15 cellular contexts compared by ENCODE assay signal in genomic region chr11:10379022-10379421, GRCh38.
DNase-seq lines count a peak whose midpoint lies in the region; ATAC-seq, FAIRE-seq and TF ChIP-seq lines count a peak whose summit lies in the region.
"Had no signal": no experiment of that assay in that cellular context is flagged by ENCODE, and none has a peak within 500 bp of the region (broad histone marks: within the 10 kb centered on the region; RNA-seq: fewer than 3 reads in every experiment).

No MANE protein-coding gene starts in this region.

- TF ChIP-seq CTCF in left ventricle myocardium inferior (IDR thresholded peaks at IDR 0.05; ENCODE audit: borderline replicate concordance) = no peak

- intact Hi-C loops in left ventricle myocardium superior (cut with micrococcal nuclease) = no loop called here
- intact Hi-C loops in left ventricle myocardium inferior (cut with micrococcal nuclease) = no loop called here

- H3K4me3 ChIP-seq in left ventricle myocardium inferior = no peak overlapping the region
- H3K4me3 ChIP-seq: SK-N-MC had no signal

- peak; percentile 51 for ATAC-seq in left ventricle myocardium superior
- ATAC-seq in GM18867 (IDR thresholded peaks at IDR 0.05; ENCODE audit: unreplicated experiment) = no peak
- ATAC-seq in GM19351 (IDR thresholded peaks at IDR 0.05; ENCODE audit: unreplicated experiment) = no peak
- ATAC-seq in GM21381 (IDR thresholded peaks at IDR 0.05; ENCODE audit: unreplicated experiment) = no peak
- ATAC-seq: naive thymus-derived CD8-positive, alpha-beta T cell had no signal

- no peaks in the 10 kb centered on the region for H3K36me3 ChIP-seq in left ventricle myocardium inferior

- H3K9me3 ChIP-seq in left ventricle myocardium inferior (replicated peaks) = no peaks in the 10 kb centered on the region

- no peak overlapping the region for H3K27ac ChIP-seq in left ventricle myocardium inferior (replicated peaks)
- H3K27ac ChIP-seq: SK-N-MC had no signal

- H3K27me3 ChIP-seq in left ventricle myocardium inferior (ENCODE audit: low read depth) = no peaks in the 10 kb centered on the region

- H3K4me1 ChIP-seq in left ventricle myocardium inferior = peaks cover 14% of the 10 kb centered on the region

- no peak for FAIRE-seq in urothelium cell line (lab: Jason Lieb, UNC)

- DNase-seq in left ventricle myocardium superior = no peak
- DNase-seq in left ventricle myocardium inferior = no peak
- DNase-seq in amniotic epithelial cell (ENCODE audit: low read depth) = peak; percentile 22
- DNase-seq in left kidney (ENCODE audit: low read depth, low spot score) = peak; percentile 71
- DNase-seq in urothelium cell line (ENCODE audit: low spot score) = peak; percentile 40
- DNase-seq: activated CD4-positive, alpha-beta T cell treated with anti-CD3 and anti-CD28 coated beads, Interleukin-2, amount 50 U/mL, for 48 hours; activated naive CD8-positive, alpha-beta T cell treated with anti-CD3 and anti-CD28 coated beads for 36 hours; AML-193; naive thymus-derived CD8-positive, alpha-beta T cell; NCI-H345; stimulated activated naive CD4-positive, alpha-beta T cell had no signal

Comparison
In these comparisons a context has a peak if more than half of its experiments do, and no peak if none do; other contexts are left out.
1. DNase-seq: peak in amniotic epithelial cell (single experiment), left kidney (single experiment) and urothelium cell line (single experiment); none in left ventricle myocardium superior (single experiment) and left ventricle myocardium inferior (single experiment).